Comparison of ENCODE assay signal across 30 cellular contexts in the genomic region with DNA sequence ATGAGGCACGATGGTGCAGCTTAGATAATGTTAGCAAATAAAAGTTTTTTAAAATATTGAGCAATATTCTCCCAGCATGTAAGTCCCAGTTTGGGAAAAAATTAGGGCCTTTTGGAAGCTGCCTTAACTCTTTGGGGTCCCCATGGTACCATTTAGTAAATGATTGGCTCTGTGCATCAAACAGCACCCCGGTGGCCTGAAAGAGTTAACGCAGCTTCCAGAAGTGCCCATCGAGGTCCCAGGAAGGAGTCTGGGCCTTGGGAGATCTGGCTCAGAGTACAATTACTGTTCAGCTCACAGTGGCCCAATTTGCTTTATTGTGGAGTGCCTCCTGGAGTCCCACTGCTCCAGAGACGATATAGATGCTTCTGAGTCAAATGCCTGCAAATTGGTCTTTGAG. TPM values are rescaled to one million over a fixed set of nuclear protein-coding genes. Genes with fewer than 3 reads are reported as not detected.
DNase-seq lines count a peak whose midpoint lies in the region; ATAC-seq, FAIRE-seq and TF ChIP-seq lines count a peak whose summit lies in the region.
"Had no signal": no experiment of that assay in that cellular context is flagged by ENCODE, and none has a peak within 500 bp of the region (broad histone marks: within the 10 kb centered on the region; RNA-seq: fewer than 3 reads in every experiment).

No MANE protein-coding gene starts in this region.

- H3K4me1 Mint-ChIP-seq in IgD-negative memory B cell: peaks cover 16 to 52% (median 35%) of the 10 kb centered on the region in 3 donors
- peaks cover 51% of the 10 kb centered on the region for H3K4me1 Mint-ChIP-seq in stimulated activated memory B cell treated with anti-CD40 and anti-IgM and Interleukin-4, amounts not matched to agents 10 μg/mL and 1 μg/mL and 100 μg/mL, for 72 hours
- H3K4me1 Mint-ChIP-seq: CD4-positive, alpha-beta memory T cell had no signal

- TF ChIP-seq RAD21 in GM12878 (IDR thresholded peaks at IDR 0.05; ENCODE audit: insufficient read depth, low read depth, low read length): no peak

- no peaks in the 10 kb centered on the region for H3K27me3 ChIP-seq in GM12878 (replicated peaks in 1 of 2; ENCODE audit: control insufficient read depth in 2 of 2, insufficient read depth in 2 of 2, low read length in 1 of 2)
- H3K27me3 ChIP-seq: BLaER1 treated with 17β-estradiol and CSF1 and Interleukin-3, amounts not matched to agents 10 nM and 100 nM; SJCRH30 had no signal

- H3K4me3 Mint-ChIP-seq in IgD-negative memory B cell: peak overlapping the region in 1 of 4 donors; percentile 74
- no peak overlapping the region for H3K4me3 Mint-ChIP-seq in stimulated activated memory B cell treated with anti-CD40 and anti-IgM and Interleukin-4, amounts not matched to agents 10 μg/mL and 1 μg/mL and 100 μg/mL, for 72 hours
- H3K4me3 Mint-ChIP-seq: CD4-positive, alpha-beta memory T cell had no signal

- H3K36me3 Mint-ChIP-seq in IgD-negative memory B cell: peaks cover 11% of the 10 kb centered on the region
- H3K36me3 Mint-ChIP-seq in stimulated activated memory B cell treated with anti-CD40 and anti-IgM and Interleukin-4, amounts not matched to agents 10 μg/mL and 1 μg/mL and 100 μg/mL, for 72 hours: peaks cover 68% of the 10 kb centered on the region
- H3K36me3 Mint-ChIP-seq: CD4-positive, alpha-beta memory T cell had no signal

- no peak overlapping the region for H3K4me2 ChIP-seq in GM12878 (ENCODE audit: control insufficient read depth, insufficient read depth)
- H3K4me2 ChIP-seq: BLaER1 treated with 17β-estradiol and CSF1 and Interleukin-3, amounts not matched to agents 10 nM and 100 nM; PC-9 had no signal

- H3K4me3 ChIP-seq in GM12878: no peak overlapping the region
- H3K4me3 ChIP-seq: BLaER1 treated with 17β-estradiol and CSF1 and Interleukin-3, amounts not matched to agents 10 nM and 100 nM; PC-9; SJCRH30 had no signal

- H3K27ac ChIP-seq in GM12878 (ENCODE audit: control insufficient read depth, insufficient read depth): no peak overlapping the region
- H3K27ac ChIP-seq: BLaER1 treated with 17β-estradiol and CSF1 and Interleukin-3, amounts not matched to agents 10 nM and 100 nM; PC-9; SJCRH30 had no signal

- CTCF ChIA-PET in GM12878 (lab: Yijun Ruan, JAX): interaction anchor here (1.0 to 2.8 kb wide), 6 partner anchors 15 to 166 kb away, joined by 3 to 19 read pairs (median 6); no protein-coding TSS in a partner anchor

- SMC1A ChIA-PET in GM12878 (lab: Charles Lee; ENCODE audit: uncharacterized antibody, unreplicated experiment): interaction anchor here (1.0 to 8.2 kb wide), 9 partner anchors 14 to 108 kb away, joined by 3 to 60 read pairs (median 4); no protein-coding TSS in a partner anchor

- no peaks in the 10 kb centered on the region; the same call in 1 of the 3 replicates for H3K9me3 ChIP-seq in GM12878 (replicated peaks; ENCODE audit: control insufficient read depth, insufficient read depth, low read length)
- H3K9me3 ChIP-seq: Caco-2, SJCRH30 had no signal

- no peak for TF ChIP-seq EP300 in GM12878 (IDR thresholded peaks at IDR 0.05; ENCODE audit: borderline replicate concordance in 1 of 2, control insufficient read depth in 1 of 2, low read depth in 2 of 2, low read length in 2 of 2)

- H3K79me2 ChIP-seq in GM12878 (ENCODE audit: control insufficient read depth, insufficient read depth, low read length): peaks cover 17% of the 10 kb centered on the region

- peak overlapping the region; percentile 9 to 80 (median 59) for H3K27ac Mint-ChIP-seq in IgD-negative memory B cell
- peak overlapping the region; percentile 50 for H3K27ac Mint-ChIP-seq in stimulated activated memory B cell treated with anti-CD40 and anti-IgM and Interleukin-4, amounts not matched to agents 10 μg/mL and 1 μg/mL and 100 μg/mL, for 72 hours
- H3K27ac Mint-ChIP-seq: CD4-positive, alpha-beta memory T cell had no signal

- in situ Hi-C loops in GM12878 (cut with MboI): no loop called here

- DNase-seq in GM12878 (ENCODE audit: low read depth, low spot score) (no peak), EL (no peak)
- DNase-seq: Caco-2; CD4-positive, alpha-beta memory T cell; GDM1; Kasumi-1; MV-4-11; NCI-H1105 treated with DMSO at 0.1 percent for 48 hours; NCI-H146; NCI-H1930; NCI-H446 treated with DMSO at 0.1 percent for 48 hours; NCI-H526; NCI-H82; NK-92 treated with Interleukin-12 subunit alpha and Interleukin-12 subunit beta, amount 100 ng/mL, for 24 hours; PC-9; SJCRH30 had no signal

- peaks cover 42 to 50% of the 10 kb centered on the region in 2 experiments for H3K36me3 ChIP-seq in GM12878 (ENCODE audit: control insufficient read depth in 2 of 2, insufficient read depth in 2 of 2, low read length in 1 of 2)
- H3K36me3 ChIP-seq: SJCRH30 had no signal

- 78% methylated on average over 5 of the region's 5 CpGs for WGBS in GM12878 (ENCODE audit: insufficient coverage, insufficient replicate concordance, low lambda C conversion rate, missing lambda C conversion rate)

- TF ChIP-seq CTCF in GM12872 (IDR thresholded peaks at IDR 0.05; ENCODE audit: insufficient read depth, low read depth, low read length) (0 out of 3 replicates have a peak, but pooled peaks have one; percentile 27), GM12878 (IDR thresholded peaks at IDR 0.05 in 2 of 3, conservative IDR thresholded peaks at IDR 0.05 in 1 of 3; ENCODE audit: control insufficient read depth in 2 of 3, extremely low read depth in 1 of 3, insufficient read depth in 1 of 3, low read depth in 3 of 3, low read length in 3 of 3) (no peak)

- no peak for TF ChIP-seq POLR2A in GM12878 (IDR thresholded peaks at IDR 0.05; ENCODE audit: low read depth, low read length)

- RAD21 ChIA-PET in GM12878 (lab: Charles Lee; ENCODE audit: unreplicated experiment): interaction anchor here (1.1 to 1.2 kb wide), 2 partner anchors 14 to 58 kb away, joined by 3 read pairs; no protein-coding TSS in a partner anchor

- no peaks in the 10 kb centered on the region for H3K27me3 Mint-ChIP-seq in IgD-negative memory B cell
- no peaks in the 10 kb centered on the region for H3K27me3 Mint-ChIP-seq in stimulated activated memory B cell treated with anti-CD40 and anti-IgM and Interleukin-4, amounts not matched to agents 10 μg/mL and 1 μg/mL and 100 μg/mL, for 72 hours

- POLR2A ChIA-PET in GM12878 (lab: Charles Lee): interaction anchor here (0.9 kb wide), 1 partner anchor 28 kb away, joined by 3 read pairs; no protein-coding TSS in a partner anchor

- intact Hi-C loops in GM12878 (cut with micrococcal nuclease; ENCODE audit: unreplicated experiment): no loop called here

- H3K9me3 Mint-ChIP-seq in IgD-negative memory B cell: peaks cover 0 to 7% (median 6%) of the 10 kb centered on the region in 3 donors
- H3K9me3 Mint-ChIP-seq in stimulated activated memory B cell treated with anti-CD40 and anti-IgM and Interleukin-4, amounts not matched to agents 10 μg/mL and 1 μg/mL and 100 μg/mL, for 72 hours: peaks cover 5% of the 10 kb centered on the region

- H3K4me1 ChIP-seq in GM12878 (ENCODE audit: control insufficient read depth, insufficient read depth, low read length): no peaks in the 10 kb centered on the region
- H3K4me1 ChIP-seq: SJCRH30 had no signal

- no TSS peak for BruUV-seq in GM12878 (replicated peaks; lab: Mats Ljungman, UMichigan)

- FAIRE-seq in GM12878 (lab: Jason Lieb, UNC): no peak
- FAIRE-seq: A204.1, GM19239, H54 had no signal

- ATAC-seq in GM12878 (peak; percentile 27; the same call in 1 of the 3 replicates), GM18909 (IDR thresholded peaks at IDR 0.05; ENCODE audit: poor library complexity, unreplicated experiment) (no peak), GM21576 (IDR thresholded peaks at IDR 0.05; ENCODE audit: unreplicated experiment) (no peak)
- ATAC-seq in stimulated activated memory B cell treated with anti-CD40 and anti-IgM and Interleukin-4, amounts not matched to agents 10 μg/mL and 1 μg/mL and 100 μg/mL, for 72 hours: no peak
- ATAC-seq: Right ventricle myocardium inferior, SK-N-SH treated with all-trans-retinoic acid at 6 μM for 48 hours had no signal

- no peak overlapping the region for H2AFZ ChIP-seq in GM12878 (ENCODE audit: control insufficient read depth, low read depth, low read length)
- H2AFZ ChIP-seq: PC-9 had no signal

- H3K9ac ChIP-seq in GM12878 (ENCODE audit: control insufficient read depth, insufficient read depth, low read length): no peak overlapping the region
- H3K9ac ChIP-seq: BLaER1 treated with 17β-estradiol and CSF1 and Interleukin-3, amounts not matched to agents 10 nM and 100 nM had no signal

- H4K20me1 ChIP-seq in GM12878 (ENCODE audit: control insufficient read depth, insufficient read depth): no peaks in the 10 kb centered on the region

RNA-seq across cellular contexts. Expression of a gene that starts 31.7 kb away (rescaled TPM):
- polyA plus RNA-seq in IgD-negative memory B cell: 78.7 TPM
- 484 and 561 TPM in 2 replicates for total RNA-seq in GM12878 (2013; cell fraction: nucleolus; rRNA removed)
- 81.2 and 82.2 TPM in 2 replicates for total RNA-seq in GM12878 (2014; rRNA removed)
- total RNA-seq in GM12878 (2014; rRNA removed; fragmentation: Illumina TruSeq; extraction: Trizol): 36.3 and 38.1 TPM in 2 replicates
- 132 and 136 TPM in 2 replicates for total RNA-seq in GM12878 (2021)
- polyA plus RNA-seq in GM12878 (2011; ENCODE audit: low read depth): 16.4 TPM
- 24.4 and 58.0 TPM in 2 replicates for polyA plus RNA-seq in GM12878 (2011; rRNA removed)
- 46.0 and 51.0 TPM in 2 replicates for polyA plus RNA-seq in GM12878 (2011; cell fraction: cytosol; rRNA removed)
- 214 and 216 TPM in 2 replicates for polyA plus RNA-seq in GM12878 (2011; cell fraction: nucleus; rRNA removed)
- polyA plus RNA-seq in GM12878 (2012): 26.0 and 43.0 TPM in 2 replicates
- 34.4 and 49.4 TPM in 2 replicates for polyA plus RNA-seq in GM12878 (2014; fragmentation: Illumina TruSeq; extraction: Trizol)
- polyA plus RNA-seq in GM12878 (2014; fragmentation: Nextera tagmentation; extraction: Ambion mirVana): 10 to 100 TPM; 13.5 to 13.9 TPM
- 70.3 and 78.5 TPM in 2 replicates for polyA plus RNA-seq in GM12878 (2014; rRNA removed)
- polyA plus RNA-seq in GM12878 (2016; fragmentation: Nextera tagmentation; extraction: Ambion mirVana): 10 to 100 TPM; 31.7 to 45.2 TPM
- polyA minus RNA-seq in GM12878 (2011; rRNA and poly(A)+ RNA removed): 149 and 180 TPM in 2 replicates
- 57.9 and 65.2 TPM in 2 replicates for polyA minus RNA-seq in GM12878 (2011; cell fraction: cytosol; rRNA and poly(A)+ RNA removed)
- 153 and 224 TPM in 2 replicates for polyA minus RNA-seq in GM12878 (2011; cell fraction: nucleus; rRNA and poly(A)+ RNA removed)
- total RNA-seq: Caco-2, M059J, PC-9, RPMI7951, SJCRH30 had no signal
- polyA plus RNA-seq: AG04450 had no signal
